ENCODE assay signal across 15 cellular contexts in genomic region chr2:236943068-236943467, GRCh38.
"Had no signal": no experiment of that assay in that cellular context is flagged by ENCODE, and none has a peak within 500 bp of the region (broad histone marks: within the 10 kb centered on the region; RNA-seq: fewer than 3 reads in every experiment).

No MANE protein-coding gene starts in this region.

- H3K27me3 ChIP-seq: ovary, uterus had no signal

- FAIRE-seq: frontal cortex, islet of Langerhans had no signal

- H3K27ac ChIP-seq: coronary artery, heart right ventricle, ovary, uterus had no signal

- H3K9me3 ChIP-seq: heart right ventricle, ovary, uterus had no signal

- H3K4me3 ChIP-seq: coronary artery, heart right ventricle, ovary, smooth muscle cell, uterus had no signal

- DNase-seq: effector CD4-positive, alpha-beta T cell; heart right ventricle; hypothalamus; kidney glomerular epithelial cell; mammary epithelial cell; natural killer cell; ovary; right cardiac atrium; stimulated activated CD4-positive, alpha-beta T cell treated with anti-CD3 and anti-CD28 coated beads, Interleukin-2, amount 100 ng/mL, for 48 hours; stimulated activated naive CD4-positive, alpha-beta T cell treated with Interleukin-2 at 50 U/mL for 16 hours; uterus had no signal

- ATAC-seq: heart right ventricle, natural killer cell, right cardiac atrium had no signal

- H3K36me3 ChIP-seq: heart right ventricle, ovary, uterus had no signal

- H3K4me1 ChIP-seq: uterus had no signal
